ENCODE assay signal across 1 cellular context in genomic region chr9:98850851-98851729, GRCh38.
TF ChIP-seq lines count a peak whose summit lies in the region.

No MANE protein-coding gene starts in this region.

TF ChIP-seq in WTC11, 78 proteins besides CTCF, POLR2A, EP300 and RAD21 (continued from another document):
- no peak for TF ChIP-seq ARID4B (CRISPR knock-in tag; IDR thresholded peaks at IDR 0.05; ENCODE audit: borderline replicate concordance)
